ENCODE assay signal across 1 cellular context in genomic region chr10:122638106-122638505, GRCh38.
A peak's percentile ranks its signal among the peaks of the same experiment; 100 is the strongest.
TF ChIP-seq lines count a peak whose summit lies in the region.

No MANE protein-coding gene starts in this region.

TF ChIP-seq in H1, 55 proteins besides CTCF, POLR2A, EP300 and RAD21:
- TF ChIP-seq, protein P1, sequence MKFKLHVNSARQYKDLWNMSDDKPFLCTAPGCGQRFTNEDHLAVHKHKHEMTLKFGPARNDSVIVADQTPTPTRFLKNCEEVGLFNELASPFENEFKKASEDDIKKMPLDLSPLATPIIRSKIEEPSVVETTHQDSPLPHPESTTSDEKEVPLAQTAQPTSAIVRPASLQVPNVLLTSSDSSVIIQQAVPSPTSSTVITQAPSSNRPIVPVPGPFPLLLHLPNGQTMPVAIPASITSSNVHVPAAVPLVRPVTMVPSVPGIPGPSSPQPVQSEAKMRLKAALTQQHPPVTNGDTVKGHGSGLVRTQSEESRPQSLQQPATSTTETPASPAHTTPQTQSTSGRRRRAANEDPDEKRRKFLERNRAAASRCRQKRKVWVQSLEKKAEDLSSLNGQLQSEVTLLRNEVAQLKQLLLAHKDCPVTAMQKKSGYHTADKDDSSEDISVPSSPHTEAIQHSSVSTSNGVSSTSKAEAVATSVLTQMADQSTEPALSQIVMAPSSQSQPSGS (IDR thresholded peaks at IDR 0.05; ENCODE audit: low read length), result no peak
- TF ChIP-seq BACH1 (IDR thresholded peaks at IDR 0.05; ENCODE audit: low read length), result peak; percentile 41; the same call in 1 of the 2 replicates
TF ChIP-seq in H1: peak in this region for 1.
